Comparison of ENCODE assay signal across 14 cellular contexts in genomic region chr5:173679909-173680626, GRCh38.
DNase-seq lines count a peak whose midpoint lies in the region; ATAC-seq and TF ChIP-seq lines count a peak whose summit lies in the region.
"Had no signal": no experiment of that assay in that cellular context is flagged by ENCODE, and none has a peak within 500 bp of the region (broad histone marks: within the 10 kb centered on the region; RNA-seq: fewer than 3 reads in every experiment).

No MANE protein-coding gene starts in this region.

- no peak overlapping the region for H3K4me3 ChIP-seq in choroid plexus epithelial cell (ENCODE audit: low read depth, low read length)
- H3K4me3 ChIP-seq: neural progenitor cell, tibial nerve had no signal

- TF ChIP-seq CTCF in choroid plexus epithelial cell (conservative IDR thresholded peaks at IDR 0.05; ENCODE audit: low read depth, low read length) = no peak

- ATAC-seq in GM18517 (IDR thresholded peaks at IDR 0.05; ENCODE audit: unreplicated experiment) (peak; percentile 77), GM21381 (IDR thresholded peaks at IDR 0.05; ENCODE audit: unreplicated experiment) (peak; percentile 73), HG03108 (IDR thresholded peaks at IDR 0.05; ENCODE audit: unreplicated experiment) (peak; percentile 66)

- DNase-seq in choroid plexus epithelial cell (ENCODE audit: low read depth) (peak; percentile 39), NCI-H2227 treated with DMSO at 0.1 percent for 48 hours (lab: John Stamatoyannopoulos, UW) (no peak), iPS-NIHi7 (ENCODE audit: extremely low spot score) (no peak)
- DNase-seq in activated naive CD4-positive, alpha-beta T cell treated with Interleukin-2 at 50 U/mL for 16 hours = no peak
- DNase-seq in activated T-cell treated with anti-CD3 and anti-CD28 coated beads, Interleukin-2, amount 50 U/mL, for 1 hour = no peak
- DNase-seq: activated naive CD4-positive, alpha-beta T cell treated with anti-CD3 and anti-CD28 coated beads for 36 hours; CD4-positive, CD25-positive, alpha-beta regulatory T cell; effector CD4-positive, alpha-beta T cell; NCI-H524 had no signal
